ENCODE assay signal across 9 cellular contexts in genomic region chrX:17082831-17083230, GRCh38.
DNase-seq lines count a peak whose midpoint lies in the region; ATAC-seq, FAIRE-seq and TF ChIP-seq lines count a peak whose summit lies in the region.
"Had no signal": no experiment of that assay in that cellular context is flagged by ENCODE, and none has a peak within 500 bp of the region (broad histone marks: within the 10 kb centered on the region; RNA-seq: fewer than 3 reads in every experiment).

No MANE protein-coding gene starts in this region.

- H3K36me3 Mint-ChIP-seq in glutamatergic neuron (ENCODE audit: unreplicated experiment), result no peaks in the 10 kb centered on the region
- no peaks in the 10 kb centered on the region for H3K36me3 Mint-ChIP-seq in CD4-positive, alpha-beta T cell (ENCODE audit: low read depth)

- no peaks in the 10 kb centered on the region for H3K27me3 ChIP-seq in CD4-positive, alpha-beta T cell (ENCODE audit: control insufficient read depth, insufficient read depth, low read length)

- H3K4me1 Mint-ChIP-seq in glutamatergic neuron (ENCODE audit: low read depth, unreplicated experiment), result peaks cover 5% of the 10 kb centered on the region
- H3K4me1 Mint-ChIP-seq in CD4-positive, alpha-beta T cell (ENCODE audit: low read depth), result no peaks in the 10 kb centered on the region

- no peaks in the 10 kb centered on the region for H3K9me3 ChIP-seq in CD4-positive, alpha-beta T cell (ENCODE audit: control insufficient read depth, low read length)
- H3K9me3 ChIP-seq: thoracic aorta had no signal

- peak; percentile 64 for FAIRE-seq in islet of Langerhans (lab: Jason Lieb, UNC)

- peaks cover 2% of the 10 kb centered on the region for H3K27me3 Mint-ChIP-seq in glutamatergic neuron (ENCODE audit: unreplicated experiment)
- H3K27me3 Mint-ChIP-seq in CD4-positive, alpha-beta T cell, result no peaks in the 10 kb centered on the region

- DNase-seq in DMS53 treated with DMSO at 0.1 percent for 48 hours (lab: John Stamatoyannopoulos, UW; ENCODE audit: unreplicated experiment) (peak; percentile 46), LoVo (ENCODE audit: low spot score) (peak; percentile 1), SW480 (ENCODE audit: low spot score) (peak; percentile 57), coronary artery (ENCODE audit: low spot score) (no peak), glutamatergic neuron (no peak)
- no peak for DNase-seq in CD4-positive, alpha-beta T cell

- CTCF ChIA-PET in CD4-positive, alpha-beta T cell (lab: Charles Lee), result interaction anchor here (0.6 to 1.9 kb wide), 2 partner anchors 10 to 1953 kb away, joined by 3 to 5 read pairs; no protein-coding TSS in a partner anchor

- H3K4me3 ChIP-seq in coronary artery, result no peak overlapping the region
- H3K4me3 ChIP-seq: thoracic aorta had no signal

- H3K4me3 Mint-ChIP-seq in glutamatergic neuron (ENCODE audit: unreplicated experiment), result no peak overlapping the region
- no peak overlapping the region for H3K4me3 Mint-ChIP-seq in CD4-positive, alpha-beta T cell

- H3K27ac ChIP-seq in coronary artery, result no peak overlapping the region
- no peak overlapping the region for H3K27ac ChIP-seq in CD4-positive, alpha-beta T cell (ENCODE audit: low read depth, low read length)

- intact Hi-C loops in CD4-positive, alpha-beta T cell (cut with DNase I, micrococcal nuclease), result no loop called here

- no peak overlapping the region for H3K27ac Mint-ChIP-seq in glutamatergic neuron (ENCODE audit: unreplicated experiment)
- no peak overlapping the region for H3K27ac Mint-ChIP-seq in CD4-positive, alpha-beta T cell

- H3K9me3 Mint-ChIP-seq in glutamatergic neuron (ENCODE audit: unreplicated experiment), result no peaks in the 10 kb centered on the region
- no peaks in the 10 kb centered on the region for H3K9me3 Mint-ChIP-seq in CD4-positive, alpha-beta T cell

- POLR2A ChIA-PET in CD4-positive, alpha-beta T cell (lab: Charles Lee), result no interaction called here

- TF ChIP-seq CTCF in coronary artery (IDR thresholded peaks at IDR 0.05), result no peak
- no peak for TF ChIP-seq CTCF in glutamatergic neuron (IDR thresholded peaks at IDR 0.05; ENCODE audit: partially characterized antibody, unreplicated experiment)
- TF ChIP-seq CTCF in CD4-positive, alpha-beta T cell (IDR thresholded peaks at IDR 0.05), result no peak

- ATAC-seq in HG02852 (IDR thresholded peaks at IDR 0.05; ENCODE audit: unreplicated experiment), result no peak
- ATAC-seq in CD4-positive, alpha-beta T cell (ENCODE audit: poor library complexity), result no peak

Comparison
In these comparisons a context has a peak if more than half of its experiments do, and no peak if none do; other contexts are left out.
1. DNase-seq: peak in DMS53 treated with DMSO at 0.1 percent for 48 hours (single experiment), LoVo (single experiment) and SW480 (single experiment); none in coronary artery (single experiment), glutamatergic neuron (single experiment) and CD4-positive, alpha-beta T cell (0 of 10).